Comparison of ENCODE assay signal across 8 cellular contexts in the genomic region with DNA sequence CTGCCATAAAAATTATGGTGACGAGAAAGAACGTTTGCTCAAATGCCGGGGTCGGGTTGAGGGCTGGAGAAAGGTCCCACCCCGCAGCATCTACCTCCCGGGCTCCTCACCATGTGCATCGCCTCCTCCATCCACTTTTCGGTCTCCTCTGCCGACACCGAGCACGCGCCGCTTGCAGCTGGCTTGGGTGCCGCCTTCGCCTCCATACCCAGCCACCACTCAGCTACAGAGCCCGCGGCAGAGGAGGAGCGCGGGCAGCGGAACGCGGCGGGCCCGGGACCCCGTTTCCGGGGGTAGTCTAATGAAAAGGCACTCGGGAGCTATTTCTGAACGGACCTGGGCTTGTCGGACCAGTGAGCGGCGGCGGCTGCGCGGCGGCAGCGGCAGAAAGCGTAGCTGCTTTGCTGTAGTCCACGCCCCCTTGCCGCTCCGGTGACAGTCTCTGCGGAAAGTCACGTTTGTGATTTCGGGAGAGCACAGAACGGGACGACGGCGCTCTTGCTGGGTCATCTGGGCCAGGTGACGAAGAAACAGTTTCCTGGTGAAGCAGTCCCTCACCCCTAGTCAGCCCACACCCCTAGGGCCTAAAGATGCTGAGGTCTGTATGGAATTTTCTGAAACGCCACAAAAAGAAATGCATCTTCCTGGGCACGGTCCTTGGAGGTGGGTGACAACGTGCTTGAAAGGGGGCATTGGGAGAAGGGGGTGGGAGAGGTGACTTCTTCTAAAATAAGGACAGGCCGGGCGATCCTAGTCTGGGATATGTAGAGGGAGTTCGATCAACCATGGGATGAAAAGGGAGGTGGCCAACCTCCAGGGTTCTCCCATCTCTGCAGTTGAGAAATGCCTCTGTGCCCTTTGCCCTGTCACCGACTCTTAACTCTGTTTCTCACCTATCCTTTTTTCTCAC.
DNase-seq lines count a peak whose midpoint lies in the region; ATAC-seq lines count a peak whose summit lies in the region.

A gene (minus strand): TSS at position 243 of the 910 bp plus-strand sequence. CDS start 37 bp downstream, at position 206.
A gene with protein sequence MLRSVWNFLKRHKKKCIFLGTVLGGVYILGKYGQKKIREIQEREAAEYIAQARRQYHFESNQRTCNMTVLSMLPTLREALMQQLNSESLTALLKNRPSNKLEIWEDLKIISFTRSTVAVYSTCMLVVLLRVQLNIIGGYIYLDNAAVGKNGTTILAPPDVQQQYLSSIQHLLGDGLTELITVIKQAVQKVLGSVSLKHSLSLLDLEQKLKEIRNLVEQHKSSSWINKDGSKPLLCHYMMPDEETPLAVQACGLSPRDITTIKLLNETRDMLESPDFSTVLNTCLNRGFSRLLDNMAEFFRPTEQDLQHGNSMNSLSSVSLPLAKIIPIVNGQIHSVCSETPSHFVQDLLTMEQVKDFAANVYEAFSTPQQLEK (plus strand): TSS at position 353 of the 910 bp plus-strand sequence. CDS start 238 bp downstream, at position 591.

- no peaks in the 10 kb centered on the region for H3K27me3 Mint-ChIP-seq in central memory CD8-positive, alpha-beta T cell

- H3K36me3 Mint-ChIP-seq in central memory CD8-positive, alpha-beta T cell (ENCODE audit: insufficient read depth) = peaks cover 18% of the 10 kb centered on the region

- peaks cover 39% of the 10 kb centered on the region for H3K4me1 Mint-ChIP-seq in central memory CD8-positive, alpha-beta T cell

- ATAC-seq in GM19043 (IDR thresholded peaks at IDR 0.05; ENCODE audit: low read depth, unreplicated experiment) (peak; percentile 86), HG03354 (IDR thresholded peaks at IDR 0.05; ENCODE audit: poor library complexity, severe bottlenecking, unreplicated experiment) (peak; percentile 96)
- ATAC-seq in central memory CD8-positive, alpha-beta T cell (replicated peaks; ENCODE audit: extremely low read depth, poor library complexity, severe bottlenecking) = peak; percentile 91

- H3K4me3 Mint-ChIP-seq in central memory CD8-positive, alpha-beta T cell = peak within 1 kb of the TSS; percentile 94

- peak within 1 kb of the TSS; percentile 98 for H3K27ac Mint-ChIP-seq in central memory CD8-positive, alpha-beta T cell (ENCODE audit: low read depth)

- peak; percentile 97 for DNase-seq in AG20443 (ENCODE audit: low spot score)
- peak; percentile 57 to 93 for DNase-seq in NCI-H446 (lab: John Stamatoyannopoulos, UW)
- peak; percentile 80 for DNase-seq in activated CD4-positive, CD25-positive, alpha-beta regulatory T cell treated with anti-CD3 and anti-CD28 coated beads, Interleukin-2, amount 50 U/mL, for 16 hours (ENCODE audit: low read depth, low spot score)
- peak; percentile 92 to 93 for DNase-seq in central memory CD8-positive, alpha-beta T cell (ENCODE audit: low spot score in 2 of 2)
- DNase-seq in iris pigment epithelial cell (ENCODE audit: low read depth) = peak; percentile 96
- DNase-seq in stimulated activated CD4-positive, alpha-beta T cell treated with anti-CD3 and anti-CD28 coated beads, Interleukin-12 subunit alpha, Interleukin-12 subunit beta, amount 100 ng/mL, for 24 hours (ENCODE audit: low read depth in 2 of 2) = peak; percentile 90 to 92

- H3K9me3 Mint-ChIP-seq in central memory CD8-positive, alpha-beta T cell = no peaks in the 10 kb centered on the region

Comparison
In these comparisons a context has a peak if more than half of its experiments do, and no peak if none do; other contexts are left out.
1. Peak in every context shown above with its lines: DNase-seq and ATAC-seq.